20 cellular contexts compared by ENCODE assay signal in genomic region chr10:7518693-7519092, GRCh38.
A peak's percentile ranks its signal among the peaks of the same experiment; 100 is the strongest.
DNase-seq lines count a peak whose midpoint lies in the region; ATAC-seq, FAIRE-seq and TF ChIP-seq lines count a peak whose summit lies in the region.
"Had no signal": no experiment of that assay in that cellular context is flagged by ENCODE, and none has a peak within 500 bp of the region (broad histone marks: within the 10 kb centered on the region; RNA-seq: fewer than 3 reads in every experiment).

No MANE protein-coding gene starts in this region.

- intact Hi-C loops in K562 (cut with micrococcal nuclease) (no loop called here), pancreas (cut with DNase I) (no loop called here)

- no peak overlapping the region for H2BK120ac ChIP-seq in neuronal stem cell (ENCODE audit: low read depth, low read length)

- H3K79me1 ChIP-seq in neuronal stem cell (ENCODE audit: low read depth, low read length), result no peaks in the 10 kb centered on the region

- H2BK12ac ChIP-seq in neuronal stem cell (ENCODE audit: low read length), result no peak overlapping the region

- H4K8ac ChIP-seq in neuronal stem cell (ENCODE audit: low read depth, low read length), result no peak overlapping the region

- no peaks in the 10 kb centered on the region for H3K79me2 ChIP-seq in K562 (ENCODE audit: control insufficient read depth, insufficient read depth, low read length)

- CTCF ChIA-PET in HEK293 (lab: Yijun Ruan, JAX) (interaction anchor here (1.9 kb wide), 1 partner anchor 169 kb away, joined by 6 read pairs; no protein-coding TSS in a partner anchor), K562 (lab: Yijun Ruan, JAX; ENCODE audit: low intra/inter-chr PET ratio) (no interaction called here)

- ATAC-seq in K562 (no peak), pancreas (no peak)
- ATAC-seq: GM23338 had no signal

- WGBS in K562 (ENCODE audit: insufficient coverage, low coverage, missing lambda C conversion rate), result 0% methylated on average over 1 of the region's 1 CpG
- WGBS in neuronal stem cell (ENCODE audit: extremely low coverage in 2 of 2, insufficient read length in 2 of 2, insufficient replicate concordance in 1 of 2), 2 donors, result no CpG with 5 or more reads among the region's 1 CpG
- 77 to 100% methylated on average over 1 of the region's 1 CpG for WGBS in pancreas, 2 donors

- no peak overlapping the region for H4K91ac ChIP-seq in neuronal stem cell (ENCODE audit: low read depth, low read length, poor library complexity)

- POLR2A ChIA-PET in HEK293 (lab: Yijun Ruan, JAX) (no interaction called here), K562 (lab: Yijun Ruan, JAX) (no interaction called here)

- no peaks in the 10 kb centered on the region for H3K27me3 ChIP-seq in BLaER1
- peaks cover 0 to 27% of the 10 kb centered on the region in 2 experiments; a peak in 3 of 5 replicates for H3K27me3 ChIP-seq in K562 (ENCODE audit: control insufficient read depth in 2 of 2, insufficient read depth in 2 of 2, low read length in 2 of 2)
- H3K27me3 ChIP-seq in neuronal stem cell (ENCODE audit: control insufficient read depth in 3 of 3, insufficient read depth in 3 of 3, low read depth in 1 of 3, low read length in 3 of 3), result no peaks in the 10 kb centered on the region
- H3K27me3 ChIP-seq in pancreas, result peaks cover 0 to 3% (median 0%) of the 10 kb centered on the region in 4 donors

- H4K20me1 ChIP-seq in BLaER1 (no peaks in the 10 kb centered on the region), K562 (replicated peaks; ENCODE audit: control insufficient read depth, insufficient read depth, low read length) (no peaks in the 10 kb centered on the region)

- H3K4me3 ChIP-seq in BLaER1 (no peak overlapping the region), HEK293 (ENCODE audit: low read depth, low read length) (no peak overlapping the region), K562 (no peak overlapping the region), neuronal stem cell (ENCODE audit: low read length in 2 of 2) (no peak overlapping the region), pancreas (no peak overlapping the region)
- H3K4me3 ChIP-seq: A549, GM23338, HAP-1 had no signal

- DNase-seq in K562 (ENCODE audit: extremely low read depth in 1 of 4, low spot score in 3 of 4) (no peak), neuronal stem cell (ENCODE audit: low spot score) (no peak), NCI-H82 (lab: John Stamatoyannopoulos, UW) (no peak), SIG-M5 (lab: John Stamatoyannopoulos, UW) (no peak), pancreas (no peak)
- DNase-seq: 8988T; Calu3; CD4-positive, alpha-beta T cell; CD8-positive, alpha-beta memory T cell; DMS53; DMS79 treated with DMSO at 0.1 percent for 48 hours; GF-D8 had no signal

- in situ Hi-C loops in K562 (cut with MboI), result no loop called here

- H3K9me3 ChIP-seq in BLaER1, result peaks cover 6% of the 10 kb centered on the region; the same call in 1 of the 2 replicates
- no peaks in the 10 kb centered on the region for H3K9me3 ChIP-seq in HEK293 (ENCODE audit: control insufficient read depth, insufficient read depth, low read depth, low read length)
- H3K9me3 ChIP-seq in K562 (replicated peaks; ENCODE audit: control insufficient read depth, insufficient read depth, low read depth, low read length), result 0 out of 2 replicates have a peak, but pooled peaks cover under 1% of the 10 kb centered on the region
- H3K9me3 ChIP-seq in neuronal stem cell (replicated peaks in 1 of 2; ENCODE audit: control insufficient read depth in 2 of 2, insufficient read depth in 1 of 2, low read depth in 1 of 2, low read length in 2 of 2), result no peaks in the 10 kb centered on the region
- no peaks in the 10 kb centered on the region for H3K9me3 ChIP-seq in pancreas
- H3K9me3 ChIP-seq: A549, HAP-1 had no signal

- H3K14ac ChIP-seq in neuronal stem cell (ENCODE audit: low read length), result peak overlapping the region; percentile 56

- BruUV-seq in K562 (replicated peaks; lab: Mats Ljungman, UMichigan), result no TSS peak

- no peak overlapping the region for H3K27ac ChIP-seq in BLaER1
- H3K27ac ChIP-seq in HEK293 (ENCODE audit: extremely low read depth, low read depth, low read length), result no peak overlapping the region
- no peak overlapping the region for H3K27ac ChIP-seq in K562 (ENCODE audit: extremely low read depth, low read depth, low read length)
- no peak overlapping the region for H3K27ac ChIP-seq in neuronal stem cell (replicated peaks; ENCODE audit: low read length)
- H3K27ac ChIP-seq in pancreas, result no peak overlapping the region
- H3K27ac ChIP-seq: A549 had no signal

- no peak for TF ChIP-seq POLR2A in K562 (conservative IDR thresholded peaks at IDR 0.05)

- H2BK15ac ChIP-seq in neuronal stem cell (ENCODE audit: low read length), result no peak overlapping the region

- H3K4ac ChIP-seq in neuronal stem cell (ENCODE audit: low read length), result no peak overlapping the region

- no peak overlapping the region for H2BK5ac ChIP-seq in neuronal stem cell (ENCODE audit: low read length)

- H2AFZ ChIP-seq in K562 (ENCODE audit: low read depth, low read length) (no peak overlapping the region), neuronal stem cell (ENCODE audit: low read length) (no peak overlapping the region)
- H2AFZ ChIP-seq: GM23338 had no signal

- H3K4me1 ChIP-seq in BLaER1 (peaks cover 61% of the 10 kb centered on the region), HEK293 (ENCODE audit: control insufficient read depth, insufficient read depth, low read length) (peaks cover 1% of the 10 kb centered on the region; the same call in 1 of the 2 replicates), K562 (replicated peaks in 1 of 2; ENCODE audit: control insufficient read depth in 2 of 2, insufficient read depth in 2 of 2, low read length in 2 of 2) (no peaks in the 10 kb centered on the region), neuronal stem cell (ENCODE audit: control insufficient read depth in 2 of 2, insufficient read depth in 1 of 2, low read depth in 1 of 2, low read length in 2 of 2) (no peaks in the 10 kb centered on the region), pancreas (no peaks in the 10 kb centered on the region)
- H3K4me1 ChIP-seq: A549, HAP-1 had no signal

- no peak for TF ChIP-seq RAD21 in K562 (CRISPR knock-in tag; conservative IDR thresholded peaks at IDR 0.05 in 1 of 2, IDR thresholded peaks at IDR 0.05 in 1 of 2)

- no peak overlapping the region for H3K23ac ChIP-seq in neuronal stem cell (ENCODE audit: low read depth, low read length, poor library complexity)

- H3K9me1 ChIP-seq in K562 (ENCODE audit: control insufficient read depth, insufficient read depth, low read length), result no peaks in the 10 kb centered on the region

- H3K36me3 ChIP-seq in BLaER1 (no peaks in the 10 kb centered on the region), HEK293 (ENCODE audit: control insufficient read depth in 2 of 2, insufficient read depth in 1 of 2, low read length in 2 of 2) (no peaks in the 10 kb centered on the region), K562 (ENCODE audit: control insufficient read depth, insufficient read depth, low read length) (no peaks in the 10 kb centered on the region), neuronal stem cell (replicated peaks in 1 of 2; ENCODE audit: control insufficient read depth in 2 of 2, insufficient read depth in 2 of 2, low read length in 2 of 2) (no peaks in the 10 kb centered on the region), pancreas (no peaks in the 10 kb centered on the region)
- H3K36me3 ChIP-seq: HAP-1 had no signal

- no peak for TF ChIP-seq EP300 in K562 (IDR thresholded peaks at IDR 0.05; ENCODE audit: low read length)

- FAIRE-seq in K562 (lab: Jason Lieb, UNC) (no peak), pancreas (lab: Jason Lieb, UNC) (no peak)
- FAIRE-seq: A549, GM12891, GM18507, H54 had no signal

- no peak overlapping the region for H2AK5ac ChIP-seq in neuronal stem cell (ENCODE audit: low read depth, low read length)

- TF ChIP-seq CTCF in HEK293 (tag by site-specific recombination; IDR thresholded peaks at IDR 0.05) (no peak), K562 (IDR thresholded peaks at IDR 0.05 in 2 of 3, conservative IDR thresholded peaks at IDR 0.05 in 1 of 3; ENCODE audit: insufficient read depth in 2 of 3, low read depth in 1 of 3, low read length in 3 of 3) (no peak), pancreas (IDR thresholded peaks at IDR 0.05) (no peak)

- H3K4me2 ChIP-seq in BLaER1 (peak overlapping the region; percentile 58), K562 (ENCODE audit: insufficient read depth, low read length) (no peak overlapping the region), neuronal stem cell (ENCODE audit: insufficient read depth, low read length, poor library complexity, severe bottlenecking) (no peak overlapping the region)
- H3K4me2 ChIP-seq: A549, GM23338 had no signal

- no peak overlapping the region for H3K9ac ChIP-seq in BLaER1
- no peak overlapping the region for H3K9ac ChIP-seq in K562 (ENCODE audit: insufficient read depth in 1 of 2, low read depth in 2 of 2, low read length in 2 of 2)
- H3K9ac ChIP-seq in neuronal stem cell (ENCODE audit: low read depth, low read length, poor library complexity), result no peak overlapping the region

- no peak overlapping the region for H3K18ac ChIP-seq in neuronal stem cell (ENCODE audit: low read length)

TF ChIP-seq in HEK293, 187 proteins besides CTCF, POLR2A, EP300 and RAD21 (continues in another document):
- TF ChIP-seq ZNF121 (tag by site-specific recombination; IDR thresholded peaks at IDR 0.05), result peak; percentile 96
- no peak for TF ChIP-seq ZBTB17 (tag by site-specific recombination; IDR thresholded peaks at IDR 0.05)
- TF ChIP-seq ZNF366 (tag by site-specific recombination; conservative IDR thresholded peaks at IDR 0.05), result 0 out of 2 replicates have a peak, but pooled peaks have one; percentile 28
- no peak for TF ChIP-seq ZNF404 (tag by site-specific recombination; IDR thresholded peaks at IDR 0.05)
- no peak for TF ChIP-seq REPIN1 (tag by site-specific recombination; IDR thresholded peaks at IDR 0.05; ENCODE audit: low read depth)
- no peak for TF ChIP-seq ZNF16 (tag by site-specific recombination; IDR thresholded peaks at IDR 0.05; ENCODE audit: low read depth)
- no peak for TF ChIP-seq ZNF416 (tag by site-specific recombination; IDR thresholded peaks at IDR 0.05)
- TF ChIP-seq ZNF155 (tag by site-specific recombination; IDR thresholded peaks at IDR 0.05), result no peak
- TF ChIP-seq ZBTB21 (tag by site-specific recombination; IDR thresholded peaks at IDR 0.05), result no peak

TF ChIP-seq in K562, 482 proteins besides CTCF, POLR2A, EP300 and RAD21:
- no peak for TF ChIP-seq NR2C2 (CRISPR knock-in tag; IDR thresholded peaks at IDR 0.05)
- no peak for TF ChIP-seq NR2C2 (tag; IDR thresholded peaks at IDR 0.05)
- TF ChIP-seq RBM25 (IDR thresholded peaks at IDR 0.05; ENCODE audit: low read depth, low read length, severe bottlenecking), result peak; percentile 5
